Comparison of ENCODE assay signal across 8 cellular contexts in genomic region chr2:216499641-216500218, GRCh38. TPM values are rescaled to one million over a fixed set of nuclear protein-coding genes. Genes with fewer than 3 reads are reported as not detected.
DNase-seq lines count a peak whose midpoint lies in the region; ATAC-seq and TF ChIP-seq lines count a peak whose summit lies in the region.

No MANE protein-coding gene starts in this region.

- H3K9me3 Mint-ChIP-seq in naive thymus-derived CD8-positive, alpha-beta T cell = no peaks in the 10 kb centered on the region

- H3K27me3 Mint-ChIP-seq in naive thymus-derived CD8-positive, alpha-beta T cell = no peaks in the 10 kb centered on the region

- POLR2A ChIA-PET in naive thymus-derived CD8-positive, alpha-beta T cell (lab: Charles Lee) = no interaction called here

- no peaks in the 10 kb centered on the region for H3K27me3 ChIP-seq in BE2C

- H3K27ac Mint-ChIP-seq in naive thymus-derived CD8-positive, alpha-beta T cell = peak overlapping the region; percentile 91 to 98 (median 96)

- no peaks in the 10 kb centered on the region for H3K4me1 ChIP-seq in BE2C

- peaks cover 15 to 58% (median 16%) of the 10 kb centered on the region in 3 donors for H3K36me3 Mint-ChIP-seq in naive thymus-derived CD8-positive, alpha-beta T cell

- DNase-seq in BE2C = no peak
- DNase-seq in LNCaP clone FGC (ENCODE audit: low read depth) = no peak
- DNase-seq in choroid plexus epithelial cell (ENCODE audit: low read depth) = peak; percentile 40
- no peak for DNase-seq in naive thymus-derived CD8-positive, alpha-beta T cell
- DNase-seq in islet precursor cell = no peak
- DNase-seq in stimulated activated CD4-positive, alpha-beta T cell treated with anti-CD3 and anti-CD28 coated beads, Interleukin-1b, Interleukin-23, amount 100 ng/mL, for 48 hours = no peak

- TF ChIP-seq CTCF in BE2C (IDR thresholded peaks at IDR 0.05; ENCODE audit: low read depth, low read length) (no peak), LNCaP clone FGC (IDR thresholded peaks at IDR 0.05; ENCODE audit: control insufficient read depth, extremely low read depth, insufficient read depth) (no peak), choroid plexus epithelial cell (conservative IDR thresholded peaks at IDR 0.05; ENCODE audit: low read depth, low read length) (no peak)

- peaks cover 17 to 66% (median 57%) of the 10 kb centered on the region in 4 donors for H3K4me1 Mint-ChIP-seq in naive thymus-derived CD8-positive, alpha-beta T cell

- no peaks in the 10 kb centered on the region for H3K9me3 ChIP-seq in BE2C

- H3K4me3 Mint-ChIP-seq in naive thymus-derived CD8-positive, alpha-beta T cell = peak overlapping the region; percentile 96 to 100 (median 98)

- H3K4me3 ChIP-seq in BE2C (ENCODE audit: low read depth, low read length) = peak overlapping the region; percentile 99
- peak overlapping the region; percentile 77 for H3K4me3 ChIP-seq in LNCaP clone FGC (ENCODE audit: low read depth, low read length)
- peak overlapping the region; percentile 92 for H3K4me3 ChIP-seq in choroid plexus epithelial cell (ENCODE audit: low read depth, low read length)

- ATAC-seq in naive thymus-derived CD8-positive, alpha-beta T cell = no peak
- ATAC-seq in GM21447 (IDR thresholded peaks at IDR 0.05; ENCODE audit: unreplicated experiment) = no peak
- no peak for ATAC-seq in GM19023 (IDR thresholded peaks at IDR 0.05; ENCODE audit: unreplicated experiment)

- H3K36me3 ChIP-seq in BE2C = peaks cover 59% of the 10 kb centered on the region

RNA-seq across cellular contexts. Expression of gene RPL37A, which starts 1.1 kb away (rescaled TPM):
- 3,146 TPM for polyA plus RNA-seq in BE2C (2012; ENCODE audit: insufficient read depth, insufficient read length, low read depth)
- total RNA-seq in naive thymus-derived CD8-positive, alpha-beta T cell = 1,000 to 10,000 TPM; 3,176 to 3,258 TPM
- polyA plus RNA-seq in naive thymus-derived CD8-positive, alpha-beta T cell = 1,000 to 10,000 TPM; 4,502 to 5,032 (median 4,635) TPM
